16 cellular contexts compared by ENCODE assay signal in the genomic region with DNA sequence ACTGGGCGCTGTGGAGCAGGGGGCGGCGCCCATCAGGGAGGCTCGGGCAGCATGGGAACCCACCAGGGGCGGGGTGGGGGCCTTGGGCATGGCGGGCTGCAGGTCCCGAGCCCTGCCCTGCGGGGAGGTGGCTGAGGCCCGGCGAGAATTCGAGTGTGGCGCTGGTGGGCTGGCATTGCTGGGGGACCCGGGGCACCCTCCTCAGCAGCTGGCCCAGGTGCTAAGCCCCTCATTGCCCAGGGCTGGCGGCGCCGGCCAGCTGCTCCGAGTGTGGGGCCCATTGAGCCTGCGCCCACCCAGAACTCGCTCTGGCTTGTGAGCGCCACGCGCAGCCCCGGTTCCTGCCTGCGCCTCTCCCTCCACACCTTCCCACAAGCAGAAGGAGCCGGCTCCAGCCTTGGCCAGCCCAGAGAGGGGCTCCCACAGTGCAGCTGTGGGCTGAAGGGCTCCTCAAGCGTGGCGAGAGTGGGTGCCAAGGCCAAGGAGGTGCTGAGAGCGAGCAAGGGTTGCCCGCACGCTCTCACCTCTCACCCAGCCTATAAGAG. TPM values are rescaled to one million over a fixed set of nuclear protein-coding genes. Genes with fewer than 3 reads are reported as not detected.
A peak's percentile ranks its signal among the peaks of the same experiment; 100 is the strongest.
DNase-seq lines count a peak whose midpoint lies in the region; ATAC-seq, FAIRE-seq and TF ChIP-seq lines count a peak whose summit lies in the region.
"Had no signal": no experiment of that assay in that cellular context is flagged by ENCODE, and none has a peak within 500 bp of the region (broad histone marks: within the 10 kb centered on the region; RNA-seq: fewer than 3 reads in every experiment).

No MANE protein-coding gene starts in this region.

- H3K27me3 ChIP-seq in PC-9 (ENCODE audit: insufficient read depth, low read depth) (no peaks in the 10 kb centered on the region), small intestine (ENCODE audit: control insufficient read depth in 2 of 2, insufficient read depth in 2 of 2, low read length in 2 of 2) (no peaks in the 10 kb centered on the region)

- no TSS peak for BruUV-seq in PC-9 (replicated peaks; lab: Mats Ljungman, UMichigan)

- peaks cover 99% of the 10 kb centered on the region for H3K79me2 ChIP-seq in PC-9 (ENCODE audit: low read depth)

- H3K36me3 Mint-ChIP-seq in osteocyte (ENCODE audit: unreplicated experiment), result peaks cover 49% of the 10 kb centered on the region
- peaks cover 76% of the 10 kb centered on the region for H3K36me3 Mint-ChIP-seq in nephron progenitor cell (ENCODE audit: low read depth)

- TF ChIP-seq CTCF in osteocyte (IDR thresholded peaks at IDR 0.05), result no peak
- no peak for TF ChIP-seq CTCF in PC-9 (conservative IDR thresholded peaks at IDR 0.05)
- no peak for TF ChIP-seq CTCF in nephron progenitor cell (IDR thresholded peaks at IDR 0.05)

- H3K36me3 ChIP-seq in PC-9 (ENCODE audit: low read depth) (peaks cover 75% of the 10 kb centered on the region), small intestine (ENCODE audit: control insufficient read depth in 2 of 2, insufficient read depth in 2 of 2, low read length in 2 of 2) (peaks cover 5 to 13% of the 10 kb centered on the region in 2 donors)

- intact Hi-C loops in PC-9 (cut with micrococcal nuclease; ENCODE audit: unreplicated experiment), result loop anchor here (5.0 kb wide), 1 partner anchor 292 kb away; a partner anchor contains a TSS

- H3K27me3 Mint-ChIP-seq in stimulated activated naive CD8-positive, alpha-beta T cell treated with anti-CD3 and anti-CD28 coated beads, Interleukin-15, amount 100 ng/mL, for 72 hours, result no peaks in the 10 kb centered on the region
- H3K27me3 Mint-ChIP-seq in osteocyte (ENCODE audit: unreplicated experiment) (no peaks in the 10 kb centered on the region), nephron progenitor cell (ENCODE audit: low read depth, poor library complexity) (peaks cover 9% of the 10 kb centered on the region)
- H3K27me3 Mint-ChIP-seq: CD4-positive, alpha-beta T cell had no signal

- H2AFZ ChIP-seq in PC-9, result no peak overlapping the region
- H2AFZ ChIP-seq: GM23338 had no signal

- H3K9me3 ChIP-seq in PC-9 (ENCODE audit: insufficient read depth, low read depth), result no peaks in the 10 kb centered on the region
- no peaks in the 10 kb centered on the region for H3K9me3 ChIP-seq in small intestine (ENCODE audit: control insufficient read depth, low read depth)

- H3K27ac Mint-ChIP-seq in stimulated activated naive CD8-positive, alpha-beta T cell treated with anti-CD3 and anti-CD28 coated beads, Interleukin-15, amount 100 ng/mL, for 72 hours, result no peak overlapping the region
- H3K27ac Mint-ChIP-seq in osteocyte (ENCODE audit: unreplicated experiment) (no peak overlapping the region), nephron progenitor cell (no peak overlapping the region)
- H3K27ac Mint-ChIP-seq: CD4-positive, alpha-beta T cell; GM23338 had no signal

- peak; percentile 39 for ATAC-seq in stimulated activated naive CD8-positive, alpha-beta T cell treated with anti-CD3 and anti-CD28 coated beads, Interleukin-15, amount 100 ng/mL, for 72 hours
- no peak for ATAC-seq in stimulated activated naive CD8-positive, alpha-beta T cell treated with anti-CD3 and anti-CD28 coated beads, Interleukin-15, Interleukin-2, amounts not matched to agents 100 U/mL and 50 U/mL, for 24 hours
- ATAC-seq: GM23338 had no signal

- no peaks in the 10 kb centered on the region for H3K9me3 Mint-ChIP-seq in stimulated activated naive CD8-positive, alpha-beta T cell treated with anti-CD3 and anti-CD28 coated beads, Interleukin-15, amount 100 ng/mL, for 72 hours
- H3K9me3 Mint-ChIP-seq in osteocyte (ENCODE audit: unreplicated experiment) (no peaks in the 10 kb centered on the region), nephron progenitor cell (peaks cover 32% of the 10 kb centered on the region)
- H3K9me3 Mint-ChIP-seq: CD4-positive, alpha-beta T cell had no signal

- POLR2A ChIA-PET in PC-9 (lab: Charles Lee; ENCODE audit: unreplicated experiment), result no interaction called here

- H3K27ac ChIP-seq in caudate nucleus (ENCODE audit: low read depth, low read length) (peak overlapping the region; percentile 68), PC-9 (no peak overlapping the region), small intestine (ENCODE audit: low read depth in 1 of 2, low read length in 1 of 2) (no peak overlapping the region)

- CTCF ChIA-PET in PC-9 (lab: Charles Lee), result no interaction called here

- H3K4me3 Mint-ChIP-seq in stimulated activated naive CD8-positive, alpha-beta T cell treated with anti-CD3 and anti-CD28 coated beads, Interleukin-15, amount 100 ng/mL, for 72 hours, result no peak overlapping the region
- no peak overlapping the region for H3K4me3 Mint-ChIP-seq in osteocyte (ENCODE audit: unreplicated experiment)
- H3K4me3 Mint-ChIP-seq in nephron progenitor cell, result no peak overlapping the region
- H3K4me3 Mint-ChIP-seq: CD4-positive, alpha-beta T cell; GM23338 had no signal

- 98 to 99% (median 98%) methylated on average over 25 to 30 of the region's 30 CpGs for WGBS in small intestine, 3 donors

- no peak overlapping the region for H3K4me2 ChIP-seq in PC-9
- H3K4me2 ChIP-seq: GM23338 had no signal

- peaks cover 24% of the 10 kb centered on the region for H3K4me1 Mint-ChIP-seq in stimulated activated naive CD8-positive, alpha-beta T cell treated with anti-CD3 and anti-CD28 coated beads, Interleukin-15, amount 100 ng/mL, for 72 hours
- peaks cover 32% of the 10 kb centered on the region for H3K4me1 Mint-ChIP-seq in osteocyte (ENCODE audit: unreplicated experiment)
- peaks cover 20% of the 10 kb centered on the region for H3K4me1 Mint-ChIP-seq in nephron progenitor cell

- no peak overlapping the region for H3K4me3 ChIP-seq in PC-9
- H3K4me3 ChIP-seq in small intestine (ENCODE audit: low read depth in 1 of 2, low read length in 2 of 2), result no peak overlapping the region
- H3K4me3 ChIP-seq: GM23338 had no signal

- peaks cover 44% of the 10 kb centered on the region for H3K4me1 ChIP-seq in PC-9 (replicated peaks; ENCODE audit: insufficient read depth)
- H3K4me1 ChIP-seq in small intestine (ENCODE audit: control insufficient read depth in 2 of 2, insufficient read depth in 1 of 2, low read depth in 1 of 2, low read length in 1 of 2), result peaks cover 0 to 5% of the 10 kb centered on the region in 2 donors

- peaks cover 43% of the 10 kb centered on the region for H3F3A ChIP-seq in PC-9 (ENCODE audit: insufficient read depth, low read depth)

- DNase-seq in stimulated activated naive CD8-positive, alpha-beta T cell treated with anti-CD3 and anti-CD28 coated beads, Interleukin-15, amount 100 ng/mL, for 72 hours, result no peak
- no peak for DNase-seq in stimulated activated naive CD8-positive, alpha-beta T cell treated with anti-CD3 and anti-CD28 coated beads, Interleukin-15, Interleukin-2, amounts not matched to agents 100 U/mL and 50 U/mL, for 24 hours
- DNase-seq in caudate nucleus (lab: John Stamatoyannopoulos, UW) (no peak), osteocyte (ENCODE audit: extremely low spot score, unreplicated experiment) (peak; percentile 84), PC-9 (no peak), small intestine (no peak), nephron progenitor cell (no peak)
- DNase-seq: ACHN; C1 segment of cervical spinal cord; Calu3; CD4-positive, alpha-beta T cell; DMS79; H7 had no signal

- H3K9me2 ChIP-seq in PC-9 (ENCODE audit: insufficient read depth), result no peaks in the 10 kb centered on the region

- FAIRE-seq in small intestine (lab: Jason Lieb, UNC), result no peak
- FAIRE-seq: G401.6, GM12891 had no signal

- H4K20me1 ChIP-seq in PC-9 (ENCODE audit: insufficient read depth), result peaks cover 15% of the 10 kb centered on the region; the same call in 1 of the 2 replicates

RNA-seq across cellular contexts. Expression of a gene that starts 5.9 kb away (rescaled TPM):
- total RNA-seq in osteocyte, result 87.5 and 97.1 TPM in 2 replicates
- total RNA-seq in PC-9 (2021), result 271 and 290 TPM in 2 replicates
- 100 to 1,000 TPM in 1 of 3 donors, 10 to 100 TPM in 2; 68.6 to 153 (median 72.8) TPM for polyA plus RNA-seq in small intestine
